ENCODE assay signal across 25 cellular contexts in the genomic region with DNA sequence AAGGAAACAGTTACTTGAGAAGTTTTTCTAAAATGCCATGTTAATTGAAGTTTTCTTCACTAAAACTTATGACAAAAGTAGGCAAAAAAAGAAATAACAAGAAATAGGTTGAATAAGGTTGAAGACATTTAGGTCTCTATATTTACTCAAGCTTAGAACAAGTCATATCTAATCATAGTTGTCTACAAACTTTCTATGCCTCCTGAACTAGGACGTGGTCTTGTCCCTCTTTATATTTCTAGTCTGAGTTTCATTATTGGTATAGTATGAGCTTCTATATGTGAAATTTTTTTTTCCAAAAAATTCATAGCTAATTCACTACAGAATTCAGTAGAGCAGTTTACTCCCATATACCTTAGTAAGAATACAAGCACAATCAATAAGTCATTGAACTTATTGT.
"Had no signal": no experiment of that assay in that cellular context is flagged by ENCODE, and none has a peak within 500 bp of the region (broad histone marks: within the 10 kb centered on the region; RNA-seq: fewer than 3 reads in every experiment).

No MANE protein-coding gene starts in this region.

- H3K9me3 ChIP-seq: gastrocnemius medialis, lower lobe of right lung, pancreas, thyroid gland, vagina had no signal

- H3K27me3 Mint-ChIP-seq: naive B cell; natural killer cell treated with Interleukin-12 subunit alpha and Interleukin-12 subunit beta and Interleukin-15 and Interleukin-18, amount 100 ng/mL, for 72 hours had no signal

- ATAC-seq: esophagus mucosa, gastrocnemius medialis, left ventricle myocardium superior, pancreas had no signal

- H3K4me3 ChIP-seq: dorsolateral prefrontal cortex, gastrocnemius medialis, lower lobe of right lung, pancreas, smooth muscle cell, stomach, thyroid gland, vagina had no signal

- H3K4me3 Mint-ChIP-seq: endodermal cell; natural killer cell treated with Interleukin-12 subunit alpha and Interleukin-12 subunit beta and Interleukin-15 and Interleukin-18, amount 100 ng/mL, for 72 hours; neural crest cell had no signal

- FAIRE-seq: keratinocyte, pancreas had no signal

- H3K27me3 ChIP-seq: dorsolateral prefrontal cortex, gastrocnemius medialis, neutrophil, pancreas, thyroid gland, vagina had no signal

- H3K27ac ChIP-seq: dorsolateral prefrontal cortex, epithelial cell of prostate, gastrocnemius medialis, lower lobe of right lung, neutrophil, pancreas, stomach, thyroid gland, vagina had no signal

- H3K36me3 ChIP-seq: gastrocnemius medialis, lower lobe of right lung, neutrophil, pancreas, stomach, thyroid gland, vagina had no signal

- H3K4me1 Mint-ChIP-seq: neural crest cell had no signal

- H3K36me3 Mint-ChIP-seq: naive B cell; natural killer cell treated with Interleukin-12 subunit alpha and Interleukin-12 subunit beta and Interleukin-15 and Interleukin-18, amount 100 ng/mL, for 72 hours had no signal

- DNase-seq: dorsolateral prefrontal cortex; effector CD8-positive, alpha-beta T cell; endodermal cell; gastrocnemius medialis; head of caudate nucleus; left ventricle myocardium superior; lower lobe of right lung; pancreas; stimulated activated CD4-positive, alpha-beta T cell treated with anti-CD3 and anti-CD28 coated beads, Interleukin-12 subunit alpha, Interleukin-12 subunit beta, amount 100 ng/mL, for 4 hours; stimulated activated CD4-positive, alpha-beta T cell treated with anti-CD3 and anti-CD28 coated beads, Interleukin-1b, Interleukin-23, amount 100 ng/mL, for 48 hours; stimulated activated CD4-positive, alpha-beta T cell treated with anti-CD3 and anti-CD28 coated beads, Interleukin-4, amount 100 ng/mL, for 1 hour; stimulated activated CD8-positive, alpha-beta memory T cell treated with anti-CD3 and anti-CD28 coated beads, Interleukin-4, amount 100 ng/mL, for 48 hours; stimulated activated naive CD4-positive, alpha-beta T cell treated with Interleukin-2 at 50 U/mL for 16 hours; stomach; thyroid gland; trophoblast cell had no signal

- H3K4me1 ChIP-seq: gastrocnemius medialis, lower lobe of right lung, pancreas, stomach, thyroid gland, vagina had no signal

- H3K27ac Mint-ChIP-seq: endodermal cell; natural killer cell treated with Interleukin-12 subunit alpha and Interleukin-12 subunit beta and Interleukin-15 and Interleukin-18, amount 100 ng/mL, for 72 hours had no signal

- H3K9me3 Mint-ChIP-seq: endodermal cell, naive B cell, neural crest cell had no signal

- H3K4me2 ChIP-seq: smooth muscle cell had no signal
